16 cellular contexts compared by ENCODE assay signal in genomic region chr3:135141092-135141491, GRCh38.
DNase-seq lines count a peak whose midpoint lies in the region; TF ChIP-seq lines count a peak whose summit lies in the region.
"Had no signal": no experiment of that assay in that cellular context is flagged by ENCODE, and none has a peak within 500 bp of the region (broad histone marks: within the 10 kb centered on the region; RNA-seq: fewer than 3 reads in every experiment).

No MANE protein-coding gene starts in this region.

- no peaks in the 10 kb centered on the region for H4K20me1 ChIP-seq in H9 (ENCODE audit: control insufficient read depth, insufficient read depth, insufficient read length)

- no peaks in the 10 kb centered on the region for H3K27me3 ChIP-seq in H9 (ENCODE audit: insufficient read depth, low read length)

- no peak overlapping the region for H3K23ac ChIP-seq in H9 (ENCODE audit: insufficient read length, low read depth, low read length)

- no peak overlapping the region for H2BK15ac ChIP-seq in H9 (ENCODE audit: low read depth, low read length)

- no peaks in the 10 kb centered on the region for H3K79me1 ChIP-seq in H9 (ENCODE audit: insufficient read depth, low read depth, low read length, poor library complexity, severe bottlenecking)

- no peak overlapping the region for H3T11ph ChIP-seq in H9 (ENCODE audit: low read length)

- no peaks in the 10 kb centered on the region for H3K9me3 ChIP-seq in H9 (ENCODE audit: control insufficient read depth, low read depth, low read length)

- H4K91ac ChIP-seq in H9 (ENCODE audit: insufficient read length, low read depth, low read length) = no peak overlapping the region

- in situ Hi-C loops in SK-MEL-5 (cut with HindIII; ENCODE audit: low pct_unique_long_range_greater_than_20kb, low sequenced_read_pairs) = no loop called here

- no peak overlapping the region for H2BK120ac ChIP-seq in H9 (ENCODE audit: low read depth, low read length, poor library complexity, severe bottlenecking)

- H3K4me2 ChIP-seq in H9 (ENCODE audit: insufficient read depth, insufficient read length, low read length) = no peak overlapping the region
- H3K4me2 ChIP-seq: GM23338 had no signal

- H3K4ac ChIP-seq in H9 (ENCODE audit: low read depth, low read length) = no peak overlapping the region

- H4K8ac ChIP-seq in H9 (replicated peaks; ENCODE audit: insufficient read length, low read depth, low read length) = no peak overlapping the region

- H3K27me3 Mint-ChIP-seq in H9 (ENCODE audit: low read depth) = peaks cover 1% of the 10 kb centered on the region; the same call in 1 of the 2 replicates
- H3K27me3 Mint-ChIP-seq: CD4-positive, alpha-beta T cell had no signal

- peaks cover 0 to 9% of the 10 kb centered on the region in 2 experiments; a peak in 2 of 4 replicates for H3K4me1 Mint-ChIP-seq in H9

- H2BK20ac ChIP-seq in H9 (ENCODE audit: low read depth, low read length, poor library complexity, severe bottlenecking) = no peak overlapping the region

- H4K5ac ChIP-seq in H9 (ENCODE audit: insufficient read length, low read depth, low read length) = no peak overlapping the region

- no peak overlapping the region for H2AK5ac ChIP-seq in H9 (ENCODE audit: insufficient read length, low read length)

- no peaks in the 10 kb centered on the region for H3K4me1 ChIP-seq in H9 (ENCODE audit: insufficient read depth, low read length)

- DNase-seq in H9 (no peak), SK-MEL-5 (ENCODE audit: low read depth, low spot score) (peak; percentile 21), hippocampal formation (lab: John Stamatoyannopoulos, UW) (peak; percentile 9 to 62), substantia nigra (lab: John Stamatoyannopoulos, UW) (peak in 9 of 49 donors; percentile 4 to 53 (median 15)), cerebellum (ENCODE audit: low spot score) (no peak), NCI-H226 (no peak), retina (no peak)
- DNase-seq: ACHN; AML-193; CD4-positive, alpha-beta T cell; DMS53; KG1; NCI-H1417 treated with DMSO at 0.1 percent for 48 hours; NCI-H2081 treated with DMSO at 0.1 percent for 48 hours; NCI-H82 had no signal

- H3K36me3 Mint-ChIP-seq in H9 (ENCODE audit: insufficient read depth in 1 of 3, low read depth in 3 of 3) = no peaks in the 10 kb centered on the region

- no peak overlapping the region for H2AFZ ChIP-seq in H9 (ENCODE audit: low read length)
- H2AFZ ChIP-seq: GM23338 had no signal

- no peak overlapping the region for H3K18ac ChIP-seq in H9 (ENCODE audit: insufficient read length, low read depth, low read length)

- H3K27ac ChIP-seq in H9 (ENCODE audit: insufficient read length, low read depth, low read length) (no peak overlapping the region), substantia nigra (ENCODE audit: low read depth, low read length, poor library complexity, severe bottlenecking) (peak overlapping the region; percentile 91)

- H3K14ac ChIP-seq in H9 (ENCODE audit: insufficient read depth, low read length) = 0 out of 2 replicates have a peak overlapping the region, but pooled peaks have one; percentile 39

- no peak overlapping the region for H2BK12ac ChIP-seq in H9 (ENCODE audit: insufficient read length, low read depth, low read length)

- no peak overlapping the region for H2BK5ac ChIP-seq in H9 (ENCODE audit: insufficient read length, low read length)

- TF ChIP-seq CTCF in H9 (conservative IDR thresholded peaks at IDR 0.05) = no peak

- WGBS in H9 (ENCODE audit: extremely low coverage, insufficient read length, low lambda C conversion rate) = no CpG with 5 or more reads among the region's 6 CpGs

- H3K23me2 ChIP-seq in H9 (ENCODE audit: insufficient read length, low read depth, low read length, poor library complexity, severe bottlenecking) = no peaks in the 10 kb centered on the region

- no peak overlapping the region; a peak in 1 of 7 replicates for H3K27ac Mint-ChIP-seq in H9
- H3K27ac Mint-ChIP-seq: CD4-positive, alpha-beta T cell; GM23338 had no signal

- H3K4me3 Mint-ChIP-seq in H9 = no peak overlapping the region
- H3K4me3 Mint-ChIP-seq: CD4-positive, alpha-beta T cell; GM23338 had no signal

- H3K9me3 Mint-ChIP-seq in H9 = no peaks in the 10 kb centered on the region
- H3K9me3 Mint-ChIP-seq: CD4-positive, alpha-beta T cell; GM23338 had no signal

- no peak overlapping the region for H3K56ac ChIP-seq in H9 (ENCODE audit: insufficient read length, low read depth, low read length)

- H3K9ac ChIP-seq in H9 (ENCODE audit: extremely low read depth, insufficient read length, low read length) = no peak overlapping the region

- no peaks in the 10 kb centered on the region for H3K79me2 ChIP-seq in H9 (ENCODE audit: insufficient read depth, low read length)

Comparison
In these comparisons a context has a peak if more than half of its experiments do, and no peak if none do; other contexts are left out.
1. DNase-seq: peak in SK-MEL-5 (single experiment) and hippocampal formation (2 of 2); none in H9 (single experiment), cerebellum (single experiment), NCI-H226 (single experiment) and retina (single experiment).